Comparison of ENCODE assay signal across 16 cellular contexts in genomic region chrX:153530411-153531145, GRCh38. TPM values are rescaled to one million over a fixed set of nuclear protein-coding genes. Genes with fewer than 3 reads are reported as not detected.
"Had no signal": no experiment of that assay in that cellular context is flagged by ENCODE, and none has a peak within 500 bp of the region (broad histone marks: within the 10 kb centered on the region; RNA-seq: fewer than 3 reads in every experiment).

No MANE protein-coding gene starts in this region.

- H3K27me3 Mint-ChIP-seq: activated CD4-positive, alpha-beta T cell treated with anti-CD3 and anti-CD28 coated beads, Interleukin-2, amount 10 ng/mL, durations not matched to agents 24 days and 14 days had no signal

- H3K4me1 Mint-ChIP-seq: activated CD4-positive, alpha-beta T cell treated with anti-CD3 and anti-CD28 coated beads, Interleukin-2, amount 10 ng/mL, durations not matched to agents 24 days and 14 days had no signal

- DNase-seq: activated CD4-positive, alpha-beta T cell treated with anti-CD3 and anti-CD28 coated beads, Interleukin-2, amount 10 ng/mL, durations not matched to agents 24 days and 14 days; activated CD8-positive, alpha-beta T cell treated with anti-CD3 and anti-CD28 coated beads for 36 hours; activated naive CD4-positive, alpha-beta T cell treated with anti-CD3 and anti-CD28 coated beads for 36 hours; activated T-cell treated with anti-CD3 and anti-CD28 coated beads, Interleukin-2, amount 50 U/mL, for 1 hour; left lung; mammary epithelial cell; nephron progenitor cell; stimulated activated CD4-positive, alpha-beta T cell treated with anti-CD3 and anti-CD28 coated beads, Interleukin-12 subunit alpha, Interleukin-12 subunit beta, amount 100 ng/mL, for 4 hours; stimulated activated CD4-positive, alpha-beta T cell treated with anti-CD3 and anti-CD28 coated beads, Interleukin-1b, Interleukin-23, amount 100 ng/mL, for 48 hours; stimulated activated CD8-positive, alpha-beta memory T cell treated with anti-CD3 and anti-CD28 coated beads, Interleukin-4, amount 100 ng/mL, for 48 hours; stimulated activated naive CD4-positive, alpha-beta T cell treated with Interleukin-2 at 50 U/mL for 16 hours; T1000; tibial artery had no signal

- H3K4me1 ChIP-seq: left lung, tibial artery had no signal

- H3K27ac ChIP-seq: coronary artery, left lung, tibial artery had no signal

- H3K36me3 ChIP-seq: left lung, tibial artery had no signal

- ATAC-seq: activated CD8-positive, alpha-beta T cell treated with anti-CD3 and anti-CD28 coated beads for 36 hours; left lung had no signal

- H3K9me3 Mint-ChIP-seq: activated CD4-positive, alpha-beta T cell treated with anti-CD3 and anti-CD28 coated beads, Interleukin-2, amount 10 ng/mL, durations not matched to agents 24 days and 14 days; activated CD8-positive, alpha-beta T cell treated with anti-CD3 and anti-CD28 coated beads for 36 hours; activated naive CD4-positive, alpha-beta T cell treated with anti-CD3 and anti-CD28 coated beads for 36 hours had no signal

- H3K9me3 ChIP-seq: left lung, tibial artery had no signal

- H3K27ac Mint-ChIP-seq: activated CD4-positive, alpha-beta T cell treated with anti-CD3 and anti-CD28 coated beads, Interleukin-2, amount 10 ng/mL, durations not matched to agents 24 days and 14 days; activated CD8-positive, alpha-beta T cell treated with anti-CD3 and anti-CD28 coated beads for 36 hours; activated naive CD4-positive, alpha-beta T cell treated with anti-CD3 and anti-CD28 coated beads for 36 hours; nephron progenitor cell had no signal

- H3K4me3 ChIP-seq: coronary artery, left lung, tibial artery had no signal

- H3K4me3 Mint-ChIP-seq: activated CD4-positive, alpha-beta T cell treated with anti-CD3 and anti-CD28 coated beads, Interleukin-2, amount 10 ng/mL, durations not matched to agents 24 days and 14 days; activated CD8-positive, alpha-beta T cell treated with anti-CD3 and anti-CD28 coated beads for 36 hours; activated naive CD4-positive, alpha-beta T cell treated with anti-CD3 and anti-CD28 coated beads for 36 hours; nephron progenitor cell had no signal

RNA-seq across cellular contexts. Expression of gene ATP2B3, which starts 13.1 kb away (rescaled TPM):
- total RNA-seq: activated CD4-positive, alpha-beta T cell treated with anti-CD3 and anti-CD28 coated beads, Interleukin-2, amount 10 ng/mL, durations not matched to agents 24 days and 14 days; activated CD8-positive, alpha-beta T cell treated with anti-CD3 and anti-CD28 coated beads for 36 hours; activated naive CD4-positive, alpha-beta T cell treated with anti-CD3 and anti-CD28 coated beads for 36 hours; left lung; mammary epithelial cell; omental fat pad; subcutaneous adipose tissue had no signal

RNA-seq across cellular contexts. Expression of gene BGN, which starts 35.8 kb away (rescaled TPM):
- total RNA-seq: activated CD4-positive, alpha-beta T cell treated with anti-CD3 and anti-CD28 coated beads, Interleukin-2, amount 10 ng/mL, durations not matched to agents 24 days and 14 days; activated CD8-positive, alpha-beta T cell treated with anti-CD3 and anti-CD28 coated beads for 36 hours; activated naive CD4-positive, alpha-beta T cell treated with anti-CD3 and anti-CD28 coated beads for 36 hours had no signal
